Comparison of ENCODE assay signal across 14 cellular contexts in the genomic region with DNA sequence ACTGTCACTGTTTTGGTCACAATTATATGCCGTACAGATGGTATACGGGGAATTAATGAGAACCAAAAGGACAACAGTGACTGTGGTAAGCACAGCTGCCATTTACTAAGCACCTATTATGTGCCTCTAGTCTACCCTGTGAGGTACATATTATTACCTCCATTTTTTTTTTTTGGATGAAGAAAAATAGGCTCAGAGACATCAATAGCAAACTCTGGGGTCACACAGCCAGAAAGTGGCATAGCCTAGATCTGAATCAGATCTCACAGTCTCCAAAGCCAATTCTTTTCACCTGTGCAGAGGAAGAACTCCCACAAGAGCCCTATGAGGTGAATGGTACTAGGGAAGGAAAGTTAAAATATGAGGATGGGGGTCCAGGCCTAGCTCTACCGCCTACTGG.
"Had no signal": no experiment of that assay in that cellular context is flagged by ENCODE, and none has a peak within 500 bp of the region (broad histone marks: within the 10 kb centered on the region; RNA-seq: fewer than 3 reads in every experiment).

No MANE protein-coding gene starts in this region.

- H3K27ac ChIP-seq: prostate gland, SK-N-MC, VCaP had no signal

- DNase-seq: activated CD4-positive, alpha-beta memory T cell treated with anti-CD3 and anti-CD28 coated beads for 36 hours; activated gamma-delta T cell; activated T-cell treated with anti-CD3 and anti-CD28 coated beads, Interleukin-2, amount 50 U/mL, for 48 hours; mammary epithelial cell; naive thymus-derived CD8-positive, alpha-beta T cell; stimulated activated CD4-positive, alpha-beta T cell treated with anti-CD3 and anti-CD28 coated beads, Interleukin-4, amount 100 ng/mL, for 1 hour; stimulated activated CD8-positive, alpha-beta memory T cell treated with anti-CD3 and anti-CD28 coated beads, Interleukin-4, amount 100 ng/mL, for 48 hours; stimulated activated naive CD8-positive, alpha-beta T cell treated with anti-CD3 and anti-CD28 coated beads, Interleukin-15, Interleukin-2, amounts not matched to agents 100 U/mL and 50 U/mL, for 24 hours; T-helper 1 cell had no signal

- H3K4me1 ChIP-seq: prostate gland had no signal

- H3K27me3 Mint-ChIP-seq: activated CD4-positive, alpha-beta memory T cell treated with anti-CD3 and anti-CD28 coated beads for 36 hours; activated naive CD8-positive, alpha-beta T cell had no signal

- H3K4me3 Mint-ChIP-seq: activated CD4-positive, alpha-beta memory T cell treated with anti-CD3 and anti-CD28 coated beads for 36 hours; activated naive CD8-positive, alpha-beta T cell; naive thymus-derived CD8-positive, alpha-beta T cell had no signal

- H3K9me3 ChIP-seq: prostate gland, transverse colon had no signal

- H3K27me3 ChIP-seq: transverse colon had no signal

- H3K36me3 ChIP-seq: prostate gland, transverse colon had no signal

- H3K4me3 ChIP-seq: prostate gland, SK-N-MC, transverse colon had no signal

- H3K27ac Mint-ChIP-seq: activated CD4-positive, alpha-beta memory T cell treated with anti-CD3 and anti-CD28 coated beads for 36 hours; activated naive CD8-positive, alpha-beta T cell had no signal

- H3K36me3 Mint-ChIP-seq: activated CD4-positive, alpha-beta memory T cell treated with anti-CD3 and anti-CD28 coated beads for 36 hours; activated naive CD8-positive, alpha-beta T cell; naive thymus-derived CD8-positive, alpha-beta T cell had no signal

- ATAC-seq: naive thymus-derived CD8-positive, alpha-beta T cell; stimulated activated naive CD8-positive, alpha-beta T cell treated with anti-CD3 and anti-CD28 coated beads, Interleukin-15, Interleukin-2, amounts not matched to agents 100 U/mL and 50 U/mL, for 24 hours had no signal

- H3K9me3 Mint-ChIP-seq: activated CD4-positive, alpha-beta memory T cell treated with anti-CD3 and anti-CD28 coated beads for 36 hours; naive thymus-derived CD8-positive, alpha-beta T cell had no signal
